In the genomic region with DNA sequence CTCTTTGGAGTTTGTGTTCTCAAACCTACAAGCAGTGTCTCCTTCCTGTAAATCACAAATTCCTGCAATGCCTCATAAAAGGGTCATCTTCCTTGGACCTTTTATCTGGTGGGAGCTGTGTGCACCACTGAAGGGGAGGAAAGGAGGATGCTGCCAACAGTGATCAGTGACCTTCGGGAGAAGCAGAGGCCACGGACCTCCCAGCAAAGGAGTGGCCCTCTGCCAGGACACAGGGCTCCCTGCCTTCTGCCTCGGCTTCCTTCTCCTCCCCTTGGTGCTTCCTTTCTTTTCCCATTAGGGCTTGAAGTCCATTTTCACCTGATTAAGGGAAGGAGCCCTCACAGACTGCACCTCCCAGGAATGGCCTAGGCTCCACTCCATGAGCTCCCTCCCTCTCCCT, we compare ENCODE assay signal across 19 cellular contexts.
DNase-seq lines count a peak whose midpoint lies in the region; ATAC-seq and TF ChIP-seq lines count a peak whose summit lies in the region.
"Had no signal": no experiment of that assay in that cellular context is flagged by ENCODE, and none has a peak within 500 bp of the region (broad histone marks: within the 10 kb centered on the region; RNA-seq: fewer than 3 reads in every experiment).

No MANE protein-coding gene starts in this region.

- H3K36me3 ChIP-seq in Peyer's patch (no peaks in the 10 kb centered on the region), muscle layer of duodenum (ENCODE audit: control insufficient read depth in 1 of 2, insufficient read depth in 2 of 2, low read length in 2 of 2) (no peaks in the 10 kb centered on the region), transverse colon (no peaks in the 10 kb centered on the region)
- H3K36me3 ChIP-seq: prostate gland, WERI-Rb-1 had no signal

- TF ChIP-seq POLR2A in Peyer's patch (IDR thresholded peaks at IDR 0.05) (peak in 1 of 2 donors; percentile 9), transverse colon (IDR thresholded peaks at IDR 0.05) (no peak)

- 23 to 43% methylated on average over 1 to 3 of the region's 3 CpGs for WGBS in transverse colon (ENCODE audit: low coverage in 1 of 2), 2 donors

- in situ Hi-C loops in transverse colon (cut with MboI; ENCODE audit: low pct_ligation_motif_present in 1 of 4, low pct_unique_long_range_greater_than_20kb in 1 of 4, low sequenced_read_pairs in 3 of 4), result loop anchor here in 1 of 4 donors (10.0 kb wide), 1 partner anchor 113 kb away; no protein-coding TSS in a partner anchor

- H3K27me3 ChIP-seq in Peyer's patch (no peaks in the 10 kb centered on the region), muscle layer of duodenum (ENCODE audit: low read depth, low read length) (no peaks in the 10 kb centered on the region), transverse colon (no peaks in the 10 kb centered on the region)

- peaks cover 25% of the 10 kb centered on the region for H3K4me1 Mint-ChIP-seq in activated T-helper 1 cell treated with anti-CD3 and anti-CD28 coated beads, Interleukin-12 subunit alpha, Interleukin-12 subunit beta, Interleukin-2, Interleukin-4 antibody, amounts not matched to agents 30 ng/mL and 10 ng/mL and 1 ng/mL, durations not matched to agents 14 hours and 24 hours and 36 hours (ENCODE audit: low read depth)

- DNase-seq in Peyer's patch (peak in 2 of 3 donors; percentile 49 to 71), left cardiac atrium (peak; percentile 39), transverse colon (peak; percentile 30), NCI-H2196 (lab: John Stamatoyannopoulos, UW; ENCODE audit: unreplicated experiment) (no peak)
- DNase-seq in activated T-helper 1 cell treated with anti-CD3 and anti-CD28 coated beads, Interleukin-12 subunit alpha, Interleukin-12 subunit beta, Interleukin-2, Interleukin-4 antibody, amounts not matched to agents 30 ng/mL and 10 ng/mL and 1 ng/mL, durations not matched to agents 14 hours and 24 hours and 36 hours (ENCODE audit: low spot score), result no peak
- DNase-seq: activated CD4-positive, alpha-beta T cell treated with anti-CD3 and anti-CD28 coated beads for 48 hours; activated T-cell treated with anti-CD3 and anti-CD28 coated beads, Interleukin-2, amount 50 U/mL, for 24 hours; EL; GM23248; islet precursor cell; stimulated activated CD4-positive, alpha-beta T cell treated with anti-CD3 and anti-CD28 coated beads, Interleukin-1b, Interleukin-23, amount 100 ng/mL, for 48 hours; SW 1271; T1000; WERI-Rb-1 had no signal

- H3K4me3 Mint-ChIP-seq in activated T-helper 1 cell treated with anti-CD3 and anti-CD28 coated beads, Interleukin-12 subunit alpha, Interleukin-12 subunit beta, Interleukin-2, Interleukin-4 antibody, amounts not matched to agents 30 ng/mL and 10 ng/mL and 1 ng/mL, durations not matched to agents 14 hours and 24 hours and 36 hours, result no peak overlapping the region
- H3K4me3 Mint-ChIP-seq: activated T-cell treated with anti-CD3 and anti-CD28 coated beads, Interleukin-2, amount 50 U/mL, for 24 hours; CD14-positive monocyte; type B pancreatic cell had no signal

- H3K9me3 Mint-ChIP-seq in activated T-helper 1 cell treated with anti-CD3 and anti-CD28 coated beads, Interleukin-12 subunit alpha, Interleukin-12 subunit beta, Interleukin-2, Interleukin-4 antibody, amounts not matched to agents 30 ng/mL and 10 ng/mL and 1 ng/mL, durations not matched to agents 14 hours and 24 hours and 36 hours, result peaks cover 13% of the 10 kb centered on the region

- ATAC-seq in left cardiac atrium (peak in 1 of 2 donors; percentile 66), GM21381 (IDR thresholded peaks at IDR 0.05; ENCODE audit: unreplicated experiment) (no peak)

- peaks cover 0 to 20% (median 0%) of the 10 kb centered on the region in 4 donors for H3K4me1 ChIP-seq in Peyer's patch
- peaks cover 10 to 18% of the 10 kb centered on the region in 2 donors for H3K4me1 ChIP-seq in muscle layer of duodenum (ENCODE audit: control insufficient read depth in 1 of 2, insufficient read depth in 2 of 2, low read length in 2 of 2)
- H3K4me1 ChIP-seq in transverse colon, result peaks cover 21 to 56% (median 34%) of the 10 kb centered on the region in 4 donors
- H3K4me1 ChIP-seq: prostate gland had no signal

- H3K27ac ChIP-seq in Peyer's patch, result peak overlapping the region in 3 of 4 donors; percentile 24 to 84 (median 76)
- H3K27ac ChIP-seq in muscle layer of duodenum (ENCODE audit: low read length), result peak overlapping the region; percentile 46
- peak overlapping the region; percentile 76 to 88 (median 84) for H3K27ac ChIP-seq in transverse colon
- H3K27ac ChIP-seq: GM23248, prostate gland, WERI-Rb-1 had no signal

- H3K9me3 ChIP-seq in Peyer's patch (peaks cover 0 to 6% (median 4%) of the 10 kb centered on the region in 4 donors), muscle layer of duodenum (ENCODE audit: control insufficient read depth in 1 of 2, low read length in 2 of 2) (peaks cover 5 to 7% of the 10 kb centered on the region in 2 donors), transverse colon (peaks cover 0 to 4% of the 10 kb centered on the region in 2 donors)
- H3K9me3 ChIP-seq: prostate gland had no signal

- no peak overlapping the region for H3K27ac Mint-ChIP-seq in activated T-helper 1 cell treated with anti-CD3 and anti-CD28 coated beads, Interleukin-12 subunit alpha, Interleukin-12 subunit beta, Interleukin-2, Interleukin-4 antibody, amounts not matched to agents 30 ng/mL and 10 ng/mL and 1 ng/mL, durations not matched to agents 14 hours and 24 hours and 36 hours
- H3K27ac Mint-ChIP-seq: activated T-cell treated with anti-CD3 and anti-CD28 coated beads, Interleukin-2, amount 50 U/mL, for 24 hours; CD14-positive monocyte; type B pancreatic cell had no signal

- intact Hi-C loops in left cardiac atrium (cut with DNase I), result loop anchor here in 1 of 2 donors (5.0 kb wide), 1 partner anchor 55 kb away; no protein-coding TSS in a partner anchor
- intact Hi-C loops in transverse colon (cut with DNase I; ENCODE audit: low total_unique reads), result no loop called here
- intact Hi-C loops in activated T-helper 1 cell treated with anti-CD3 and anti-CD28 coated beads, Interleukin-12 subunit alpha, Interleukin-12 subunit beta, Interleukin-2, Interleukin-4 antibody, amounts not matched to agents 30 ng/mL and 10 ng/mL and 1 ng/mL, durations not matched to agents 14 hours and 24 hours and 36 hours (cut with micrococcal nuclease), result no loop called here

- no peak for TF ChIP-seq EP300 in transverse colon (IDR thresholded peaks at IDR 0.05; ENCODE audit: low read depth)

- TF ChIP-seq CTCF in Peyer's patch (IDR thresholded peaks at IDR 0.05), result no peak
- no peak for TF ChIP-seq CTCF in transverse colon (IDR thresholded peaks at IDR 0.05)

- H3K27me3 Mint-ChIP-seq in activated T-helper 1 cell treated with anti-CD3 and anti-CD28 coated beads, Interleukin-12 subunit alpha, Interleukin-12 subunit beta, Interleukin-2, Interleukin-4 antibody, amounts not matched to agents 30 ng/mL and 10 ng/mL and 1 ng/mL, durations not matched to agents 14 hours and 24 hours and 36 hours (ENCODE audit: insufficient read depth), result peaks cover 4% of the 10 kb centered on the region
- H3K27me3 Mint-ChIP-seq: activated T-cell treated with anti-CD3 and anti-CD28 coated beads, Interleukin-2, amount 50 U/mL, for 24 hours had no signal

- H3K4me3 ChIP-seq in Peyer's patch (no peak overlapping the region), muscle layer of duodenum (ENCODE audit: low read depth in 1 of 2, low read length in 2 of 2) (no peak overlapping the region), transverse colon (no peak overlapping the region)
- H3K4me3 ChIP-seq: GM23248, prostate gland had no signal

- H3K36me3 Mint-ChIP-seq in activated T-helper 1 cell treated with anti-CD3 and anti-CD28 coated beads, Interleukin-12 subunit alpha, Interleukin-12 subunit beta, Interleukin-2, Interleukin-4 antibody, amounts not matched to agents 30 ng/mL and 10 ng/mL and 1 ng/mL, durations not matched to agents 14 hours and 24 hours and 36 hours (ENCODE audit: low read depth), result peaks cover 2% of the 10 kb centered on the region
- H3K36me3 Mint-ChIP-seq: type B pancreatic cell had no signal

Comparison
In these comparisons a context has a peak if more than half of its experiments do, and no peak if none do; other contexts are left out.
1. DNase-seq: peak in Peyer's patch (2 of 3), left cardiac atrium (single experiment) and transverse colon (single experiment); none in NCI-H2196 (single experiment) and activated T-helper 1 cell treated with anti-CD3 and anti-CD28 coated beads, Interleukin-12 subunit alpha, Interleukin-12 subunit beta, Interleukin-2, Interleukin-4 antibody, amounts not matched to agents 30 ng/mL and 10 ng/mL and 1 ng/mL, durations not matched to agents 14 hours and 24 hours and 36 hours (single experiment).
2. Peak in every context shown above with its lines, with median percentiles within 50 percentile points of each other: H3K27ac ChIP-seq.